Comparison of ENCODE assay signal across 26 cellular contexts in the genomic region with DNA sequence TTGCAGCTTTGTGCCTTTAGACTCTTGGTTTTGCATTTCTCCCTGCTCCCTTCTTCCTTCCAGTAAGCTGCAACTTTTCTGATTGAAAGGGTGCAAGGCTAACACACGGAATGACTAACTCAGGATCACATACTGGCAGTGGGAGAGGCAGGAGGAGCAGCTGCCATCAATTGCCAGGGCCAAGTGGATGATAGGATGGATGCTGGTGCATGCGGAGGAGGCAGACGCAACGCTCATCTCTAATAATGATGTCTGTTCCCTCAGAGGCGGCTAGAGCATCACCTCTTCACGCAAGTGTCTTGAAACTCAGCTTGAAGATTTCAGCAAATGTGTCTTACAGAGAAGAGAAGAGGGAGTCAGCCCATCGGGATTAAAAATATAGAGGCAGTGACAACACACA.
"Had no signal": no experiment of that assay in that cellular context is flagged by ENCODE, and none has a peak within 500 bp of the region (broad histone marks: within the 10 kb centered on the region; RNA-seq: fewer than 3 reads in every experiment).

No MANE protein-coding gene starts in this region.

- H3K27ac ChIP-seq: adrenal gland, body of pancreas, gastroesophageal sphincter, neutrophil, pancreas, psoas muscle, testis, transverse colon, WERI-Rb-1 had no signal

- H3K27ac Mint-ChIP-seq: activated naive CD4-positive, alpha-beta T cell treated with anti-CD3 and anti-CD28 coated beads for 36 hours; activated naive CD8-positive, alpha-beta T cell treated with anti-CD3 and anti-CD28 coated beads for 36 hours; mesothelial cell of epicardium; nephron progenitor cell; stimulated activated effector memory CD8-positive, alpha-beta T cell treated with anti-CD3 and anti-CD28 coated beads, Interleukin-12 subunit alpha, Interleukin-12 subunit beta, amount 100 ng/mL, for 72 hours had no signal

- H3K27me3 Mint-ChIP-seq: activated naive CD8-positive, alpha-beta T cell treated with anti-CD3 and anti-CD28 coated beads for 36 hours; effector memory CD8-positive, alpha-beta T cell; naive B cell had no signal

- H3K27me3 ChIP-seq: adrenal gland, body of pancreas, neutrophil, pancreas, testis, transverse colon had no signal

- H3K4me1 ChIP-seq: adrenal gland, body of pancreas, gastroesophageal sphincter, pancreas, psoas muscle, testis, transverse colon had no signal

- H3K4me1 Mint-ChIP-seq: mesothelial cell of epicardium; nephron progenitor cell; stimulated activated effector memory CD8-positive, alpha-beta T cell treated with anti-CD3 and anti-CD28 coated beads, Interleukin-12 subunit alpha, Interleukin-12 subunit beta, amount 100 ng/mL, for 72 hours had no signal

- H3K36me3 Mint-ChIP-seq: activated naive CD8-positive, alpha-beta T cell treated with anti-CD3 and anti-CD28 coated beads for 36 hours; mesothelial cell of epicardium; naive B cell; stimulated activated effector memory CD8-positive, alpha-beta T cell treated with anti-CD3 and anti-CD28 coated beads, Interleukin-12 subunit alpha, Interleukin-12 subunit beta, amount 100 ng/mL, for 72 hours had no signal

- H3K9me3 Mint-ChIP-seq: activated naive CD4-positive, alpha-beta T cell treated with anti-CD3 and anti-CD28 coated beads for 36 hours; activated naive CD8-positive, alpha-beta T cell treated with anti-CD3 and anti-CD28 coated beads for 36 hours; effector memory CD8-positive, alpha-beta T cell; naive B cell; stimulated activated effector memory CD8-positive, alpha-beta T cell treated with anti-CD3 and anti-CD28 coated beads, Interleukin-12 subunit alpha, Interleukin-12 subunit beta, amount 100 ng/mL, for 72 hours had no signal

- ATAC-seq: activated CD4-positive, CD25-positive, alpha-beta regulatory T cell treated with anti-CD3 and anti-CD28 coated beads, Interleukin-2, amount 50 U/mL, for 24 hours; body of pancreas; effector memory CD8-positive, alpha-beta T cell; gastroesophageal sphincter; left colon; pancreas; psoas muscle; right cardiac atrium had no signal

- H3K4me3 Mint-ChIP-seq: activated naive CD4-positive, alpha-beta T cell treated with anti-CD3 and anti-CD28 coated beads for 36 hours; activated naive CD8-positive, alpha-beta T cell treated with anti-CD3 and anti-CD28 coated beads for 36 hours; effector memory CD8-positive, alpha-beta T cell; mesothelial cell of epicardium; naive B cell; nephron progenitor cell; stimulated activated effector memory CD8-positive, alpha-beta T cell treated with anti-CD3 and anti-CD28 coated beads, Interleukin-12 subunit alpha, Interleukin-12 subunit beta, amount 100 ng/mL, for 72 hours had no signal

- H3K36me3 ChIP-seq: adrenal gland, gastroesophageal sphincter, neutrophil, pancreas, transverse colon, WERI-Rb-1 had no signal

- H3K4me3 ChIP-seq: adrenal gland, body of pancreas, gastroesophageal sphincter, pancreas, psoas muscle, testis, transverse colon had no signal

- H3K9me3 ChIP-seq: adrenal gland, body of pancreas, gastroesophageal sphincter, neutrophil, pancreas, psoas muscle, testis, transverse colon had no signal

- DNase-seq: activated CD4-positive, alpha-beta T cell treated with anti-CD3 and anti-CD28 coated beads, Interleukin-2, amount 50 U/mL, for 48 hours; activated CD8-positive, alpha-beta memory T cell treated with anti-CD3 and anti-CD28 coated beads for 24 hours; activated effector memory CD4-positive, alpha-beta T cell treated with anti-CD3 and anti-CD28 coated beads, Interleukin-2, amount 50 U/mL, for 16 hours; activated naive CD8-positive, alpha-beta T cell treated with anti-CD3 and anti-CD28 coated beads for 36 hours; adrenal gland; body of pancreas; cortex of kidney; effector memory CD8-positive, alpha-beta T cell; erythroblast; naive B cell; nephron progenitor cell; psoas muscle; stimulated activated CD4-positive, alpha-beta T cell treated with anti-CD3 and anti-CD28 coated beads, Interleukin-4, amount 100 ng/mL, for 24 hours; T-helper 9 cell; testis; transverse colon; WERI-Rb-1 had no signal
